16 cellular contexts compared by ENCODE assay signal in the genomic region with DNA sequence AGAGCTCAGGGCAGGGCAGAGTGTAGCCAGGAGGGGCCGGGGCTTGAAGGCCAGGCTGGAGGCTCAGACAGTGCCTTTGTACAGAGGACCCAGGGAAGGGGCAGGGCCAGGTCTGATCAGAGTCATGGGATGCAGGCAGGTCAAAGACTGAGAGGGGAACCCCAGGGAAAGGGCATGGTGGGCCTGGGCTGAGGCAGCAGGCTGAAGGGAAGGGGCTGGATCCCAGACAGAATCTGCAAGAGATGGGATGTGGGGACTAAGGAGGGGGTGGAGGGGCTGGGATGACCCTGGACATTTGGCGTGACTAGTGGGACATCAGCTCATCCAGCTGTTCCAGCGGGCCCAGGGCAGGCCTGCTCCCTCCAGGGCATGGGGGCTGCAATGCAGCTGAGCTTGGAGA. TPM values are rescaled to one million over a fixed set of nuclear protein-coding genes. Genes with fewer than 3 reads are reported as not detected.
DNase-seq lines count a peak whose midpoint lies in the region; ATAC-seq and TF ChIP-seq lines count a peak whose summit lies in the region.
"Had no signal": no experiment of that assay in that cellular context is flagged by ENCODE, and none has a peak within 500 bp of the region (broad histone marks: within the 10 kb centered on the region; RNA-seq: fewer than 3 reads in every experiment).

No MANE protein-coding gene starts in this region.

- H3K4me2 ChIP-seq in osteoblast (ENCODE audit: insufficient read depth, low read length), result no peak overlapping the region
- H3K4me2 ChIP-seq: BLaER1 had no signal

- POLR2A ChIA-PET in activated CD4-positive, alpha-beta T cell treated with anti-CD3 and anti-CD28 coated beads for 36 hours (lab: Charles Lee), result no interaction called here

- DNase-seq in activated T-cell treated with anti-CD3 and anti-CD28 coated beads, Interleukin-2, amount 50 U/mL, for 24 hours, result no peak
- DNase-seq in activated T-cell treated with anti-CD3 and anti-CD28 coated beads, Interleukin-2, amount 50 U/mL, for 1 hour, result no peak
- DNase-seq in central memory CD8-positive, alpha-beta T cell (ENCODE audit: low spot score in 2 of 2), result no peak
- DNase-seq in osteoblast (ENCODE audit: insufficient read length, low spot score, missing footprints), result peak; percentile 56
- DNase-seq in activated CD4-positive, alpha-beta T cell treated with anti-CD3 and anti-CD28 coated beads for 36 hours, result no peak
- DNase-seq in right atrium auricular region (ENCODE audit: low spot score), result no peak
- DNase-seq: CD4-positive, alpha-beta memory T cell; DMS 273 treated with DMSO at 0.1 percent for 48 hours; DMS53; DND-41; EL; H9 had no signal

- H2AFZ ChIP-seq in osteoblast (ENCODE audit: low read length), result no peak overlapping the region

- H3K9me3 ChIP-seq in osteoblast (ENCODE audit: low read depth, low read length), result no peaks in the 10 kb centered on the region
- no peaks in the 10 kb centered on the region for H3K9me3 ChIP-seq in right atrium auricular region
- H3K9me3 ChIP-seq: BLaER1 had no signal

- no peaks in the 10 kb centered on the region for H3K27me3 ChIP-seq in osteoblast (ENCODE audit: insufficient read depth, low read length)
- no peaks in the 10 kb centered on the region for H3K27me3 ChIP-seq in right atrium auricular region
- H3K27me3 ChIP-seq: BLaER1 had no signal

- peak overlapping the region; percentile 18 for H3K27ac Mint-ChIP-seq in activated T-cell treated with anti-CD3 and anti-CD28 coated beads, Interleukin-2, amount 50 U/mL, for 24 hours
- H3K27ac Mint-ChIP-seq in central memory CD8-positive, alpha-beta T cell (ENCODE audit: low read depth), result peak overlapping the region; percentile 73
- no peak overlapping the region for H3K27ac Mint-ChIP-seq in activated CD4-positive, alpha-beta T cell treated with anti-CD3 and anti-CD28 coated beads for 36 hours
- H3K27ac Mint-ChIP-seq: H9 had no signal

- no peak for TF ChIP-seq POLR2A in GM18505 (IDR thresholded peaks at IDR 0.05; ENCODE audit: borderline replicate concordance, extremely low read depth, insufficient read depth, insufficient read length)

- no peaks in the 10 kb centered on the region for H3K9me3 Mint-ChIP-seq in activated T-cell treated with anti-CD3 and anti-CD28 coated beads, Interleukin-2, amount 50 U/mL, for 24 hours
- no peaks in the 10 kb centered on the region for H3K9me3 Mint-ChIP-seq in central memory CD8-positive, alpha-beta T cell
- no peaks in the 10 kb centered on the region for H3K9me3 Mint-ChIP-seq in activated CD4-positive, alpha-beta T cell treated with anti-CD3 and anti-CD28 coated beads for 36 hours (ENCODE audit: low read depth)
- H3K9me3 Mint-ChIP-seq: CD14-positive monocyte; CD4-positive, alpha-beta memory T cell; H9 had no signal

- no peak for ATAC-seq in central memory CD8-positive, alpha-beta T cell (replicated peaks; ENCODE audit: extremely low read depth, poor library complexity, severe bottlenecking)
- no peak for ATAC-seq in GM18505 (IDR thresholded peaks at IDR 0.05; ENCODE audit: unreplicated experiment)
- no peak for ATAC-seq in activated CD4-positive, alpha-beta T cell treated with anti-CD3 and anti-CD28 coated beads for 36 hours
- ATAC-seq: GM12878 had no signal

- intact Hi-C loops in activated CD4-positive, alpha-beta T cell treated with anti-CD3 and anti-CD28 coated beads for 36 hours (cut with DNase I, micrococcal nuclease), result no loop called here

- no peaks in the 10 kb centered on the region for H3K27me3 Mint-ChIP-seq in activated T-cell treated with anti-CD3 and anti-CD28 coated beads, Interleukin-2, amount 50 U/mL, for 24 hours
- no peaks in the 10 kb centered on the region for H3K27me3 Mint-ChIP-seq in central memory CD8-positive, alpha-beta T cell
- H3K27me3 Mint-ChIP-seq in activated CD4-positive, alpha-beta T cell treated with anti-CD3 and anti-CD28 coated beads for 36 hours, result no peaks in the 10 kb centered on the region
- H3K27me3 Mint-ChIP-seq: CD4-positive, alpha-beta memory T cell had no signal

- no peaks in the 10 kb centered on the region for H3K79me2 ChIP-seq in osteoblast (ENCODE audit: insufficient read depth, low read length)

- H3K36me3 Mint-ChIP-seq in activated T-cell treated with anti-CD3 and anti-CD28 coated beads, Interleukin-2, amount 50 U/mL, for 24 hours (ENCODE audit: low read depth), result peaks cover 83% of the 10 kb centered on the region
- peaks cover 9% of the 10 kb centered on the region for H3K36me3 Mint-ChIP-seq in central memory CD8-positive, alpha-beta T cell (ENCODE audit: insufficient read depth)
- peaks cover 27% of the 10 kb centered on the region for H3K36me3 Mint-ChIP-seq in activated CD4-positive, alpha-beta T cell treated with anti-CD3 and anti-CD28 coated beads for 36 hours (ENCODE audit: low read depth)

- H4K20me1 ChIP-seq in osteoblast (ENCODE audit: insufficient read depth, low read length), result no peaks in the 10 kb centered on the region

- H3K4me3 Mint-ChIP-seq in activated T-cell treated with anti-CD3 and anti-CD28 coated beads, Interleukin-2, amount 50 U/mL, for 24 hours, result no peak overlapping the region
- H3K4me3 Mint-ChIP-seq in central memory CD8-positive, alpha-beta T cell, result no peak overlapping the region
- no peak overlapping the region for H3K4me3 Mint-ChIP-seq in activated CD4-positive, alpha-beta T cell treated with anti-CD3 and anti-CD28 coated beads for 36 hours
- H3K4me3 Mint-ChIP-seq: CD14-positive monocyte; CD4-positive, alpha-beta memory T cell; H9 had no signal

- H3K36me3 ChIP-seq in osteoblast (ENCODE audit: insufficient read depth, low read length) (peaks cover 68% of the 10 kb centered on the region), right atrium auricular region (peaks cover 59% of the 10 kb centered on the region)

- no peak for TF ChIP-seq CTCF in osteoblast (IDR thresholded peaks at IDR 0.05; ENCODE audit: extremely low read depth, low read depth, low read length)
- no peak for TF ChIP-seq CTCF in right atrium auricular region (IDR thresholded peaks at IDR 0.05)

- H3K4me3 ChIP-seq in osteoblast (ENCODE audit: insufficient read depth, low read length), result no peak overlapping the region
- no peak overlapping the region for H3K4me3 ChIP-seq in right atrium auricular region
- H3K4me3 ChIP-seq: BLaER1, GM12878 had no signal

- CTCF ChIA-PET in activated CD4-positive, alpha-beta T cell treated with anti-CD3 and anti-CD28 coated beads for 36 hours (lab: Charles Lee), result no interaction called here

- no peaks in the 10 kb centered on the region for H3K4me1 Mint-ChIP-seq in activated T-cell treated with anti-CD3 and anti-CD28 coated beads, Interleukin-2, amount 50 U/mL, for 24 hours (ENCODE audit: low read depth)
- H3K4me1 Mint-ChIP-seq in central memory CD8-positive, alpha-beta T cell, result no peaks in the 10 kb centered on the region
- H3K4me1 Mint-ChIP-seq in activated CD4-positive, alpha-beta T cell treated with anti-CD3 and anti-CD28 coated beads for 36 hours, result no peaks in the 10 kb centered on the region

- H3K27ac ChIP-seq in osteoblast (ENCODE audit: low read depth, low read length), result no peak overlapping the region
- H3K27ac ChIP-seq in right atrium auricular region, result no peak overlapping the region
- H3K27ac ChIP-seq: BLaER1 had no signal

- H3K4me1 ChIP-seq in osteoblast (ENCODE audit: insufficient read depth, low read length), result no peaks in the 10 kb centered on the region
- H3K4me1 ChIP-seq in right atrium auricular region, result peaks cover 0 to 11% of the 10 kb centered on the region in 2 donors

RNA-seq across cellular contexts. Expression of gene MRNIP, which starts 15.5 kb away (rescaled TPM):
- total RNA-seq in osteoblast, result 10.1 and 12.7 TPM in 2 replicates
- total RNA-seq in activated CD4-positive, alpha-beta T cell treated with anti-CD3 and anti-CD28 coated beads for 36 hours, result 10 to 100 TPM; 19.4 to 19.7 TPM
- total RNA-seq in right atrium auricular region, result 10 to 100 TPM; 12.5 to 20.3 TPM

RNA-seq across cellular contexts. Expression of gene TBC1D9B, which starts 33.6 kb away (rescaled TPM):
- total RNA-seq in osteoblast (89.4 and 90.2 TPM in 2 replicates), right atrium auricular region (10 to 100 TPM; 33.5 to 57.7 TPM)
- total RNA-seq in activated CD4-positive, alpha-beta T cell treated with anti-CD3 and anti-CD28 coated beads for 36 hours, result 100 to 1,000 TPM; 103 to 121 TPM

RNA-seq across cellular contexts. Expression of gene SQSTM1, which starts 53.4 kb away (rescaled TPM):
- 826 and 992 TPM in 2 replicates for total RNA-seq in osteoblast
- 10 to 100 TPM; 70.6 to 87.6 TPM for total RNA-seq in activated CD4-positive, alpha-beta T cell treated with anti-CD3 and anti-CD28 coated beads for 36 hours
- 100 to 1,000 TPM; 379 to 436 TPM for total RNA-seq in right atrium auricular region
